19 cellular contexts compared by ENCODE assay signal in genomic region chr3:46301122-46301835, GRCh38. TPM values are rescaled to one million over a fixed set of nuclear protein-coding genes. Genes with fewer than 3 reads are reported as not detected.
DNase-seq lines count a peak whose midpoint lies in the region; ATAC-seq and TF ChIP-seq lines count a peak whose summit lies in the region.
"Had no signal": no experiment of that assay in that cellular context is flagged by ENCODE, and none has a peak within 500 bp of the region (broad histone marks: within the 10 kb centered on the region; RNA-seq: fewer than 3 reads in every experiment).

No MANE protein-coding gene starts in this region.

- WGBS in prostate gland = 90% methylated on average over 7 of the region's 7 CpGs

- H3K4me1 Mint-ChIP-seq in stimulated activated naive CD8-positive, alpha-beta T cell treated with anti-CD3 and anti-CD28 coated beads, Interleukin-15, Interleukin-2, amounts not matched to agents 100 ng/mL and 50 ng/mL, for 24 hours (ENCODE audit: low read depth) = peaks cover 63% of the 10 kb centered on the region
- H3K4me1 Mint-ChIP-seq in T-helper 17 cell (peaks cover 49% of the 10 kb centered on the region), immature natural killer cell (peaks cover 56 to 58% of the 10 kb centered on the region in 2 donors)

- no peaks in the 10 kb centered on the region for H3K36me3 Mint-ChIP-seq in stimulated activated naive CD8-positive, alpha-beta T cell treated with anti-CD3 and anti-CD28 coated beads, Interleukin-15, Interleukin-2, amounts not matched to agents 100 ng/mL and 50 ng/mL, for 24 hours (ENCODE audit: low read depth)
- H3K36me3 Mint-ChIP-seq in T-helper 17 cell (ENCODE audit: low read depth) = no peaks in the 10 kb centered on the region
- H3K36me3 Mint-ChIP-seq in immature natural killer cell = no peaks in the 10 kb centered on the region

- H3K4me1 ChIP-seq in prostate gland (replicated peaks) = no peaks in the 10 kb centered on the region

- DNase-seq in stimulated activated naive CD8-positive, alpha-beta T cell treated with anti-CD3 and anti-CD28 coated beads, Interleukin-15, Interleukin-2, amounts not matched to agents 100 U/mL and 50 U/mL, for 24 hours = no peak
- DNase-seq in T-helper 17 cell = no peak
- no peak for DNase-seq in immature natural killer cell
- DNase-seq in OCI-M2 (lab: John Stamatoyannopoulos, UW; ENCODE audit: unreplicated experiment) = no peak
- DNase-seq in G401 (ENCODE audit: low spot score) = no peak
- no peak for DNase-seq in prostate gland (ENCODE audit: low spot score)
- DNase-seq: activated CD4-positive, alpha-beta T cell treated with anti-CD3 and anti-CD28 coated beads for 1 hour; activated effector memory CD4-positive, alpha-beta T cell treated with anti-CD3 and anti-CD28 coated beads, Interleukin-2, amount 50 U/mL, for 16 hours; mesendoderm; NCI-H1417 treated with DMSO at 0.1 percent for 48 hours; NCI-H524; stimulated activated CD4-positive, alpha-beta T cell treated with anti-CD3 and anti-CD28 coated beads, Interleukin-2, amount 100 ng/mL, for 24 hours had no signal

- no peaks in the 10 kb centered on the region for H3K27me3 ChIP-seq in prostate gland (replicated peaks; ENCODE audit: insufficient read depth)

- no peaks in the 10 kb centered on the region for H3K9me3 ChIP-seq in T-helper 17 cell (ENCODE audit: control insufficient read depth, low read length, poor library complexity, severe bottlenecking)
- H3K9me3 ChIP-seq in prostate gland = no peaks in the 10 kb centered on the region

- H3K4me3 ChIP-seq in prostate gland = no peak overlapping the region

- intact Hi-C loops in prostate gland (cut with DNase I) = no loop called here

- in situ Hi-C loops in G401 (cut with HindIII; ENCODE audit: low sequenced_read_pairs) = no loop called here

- H3K27ac ChIP-seq in prostate gland = no peak overlapping the region

- no peak for TF ChIP-seq POLR2A in prostate gland (IDR thresholded peaks at IDR 0.05)

- peak overlapping the region; percentile 62 for H3K27ac Mint-ChIP-seq in stimulated activated naive CD8-positive, alpha-beta T cell treated with anti-CD3 and anti-CD28 coated beads, Interleukin-15, Interleukin-2, amounts not matched to agents 100 ng/mL and 50 ng/mL, for 24 hours
- H3K27ac Mint-ChIP-seq in T-helper 17 cell (peak overlapping the region; percentile 95), immature natural killer cell (peak overlapping the region; percentile 39 to 90 (median 68))

- H3K9me3 Mint-ChIP-seq in stimulated activated naive CD8-positive, alpha-beta T cell treated with anti-CD3 and anti-CD28 coated beads, Interleukin-15, Interleukin-2, amounts not matched to agents 100 ng/mL and 50 ng/mL, for 24 hours = no peaks in the 10 kb centered on the region
- no peaks in the 10 kb centered on the region for H3K9me3 Mint-ChIP-seq in immature natural killer cell

- H3K4me3 Mint-ChIP-seq in stimulated activated naive CD8-positive, alpha-beta T cell treated with anti-CD3 and anti-CD28 coated beads, Interleukin-15, Interleukin-2, amounts not matched to agents 100 ng/mL and 50 ng/mL, for 24 hours = peak overlapping the region; percentile 26
- H3K4me3 Mint-ChIP-seq in T-helper 17 cell (peak overlapping the region; percentile 56), immature natural killer cell (peak overlapping the region; percentile 19 to 71 (median 53))

- H3K36me3 ChIP-seq in prostate gland = no peaks in the 10 kb centered on the region

- peaks cover 25% of the 10 kb centered on the region for H3K27me3 Mint-ChIP-seq in stimulated activated naive CD8-positive, alpha-beta T cell treated with anti-CD3 and anti-CD28 coated beads, Interleukin-15, Interleukin-2, amounts not matched to agents 100 ng/mL and 50 ng/mL, for 24 hours
- H3K27me3 Mint-ChIP-seq in T-helper 17 cell = no peaks in the 10 kb centered on the region
- peaks cover 0 to 3% (median 0%) of the 10 kb centered on the region in 3 donors for H3K27me3 Mint-ChIP-seq in immature natural killer cell (ENCODE audit: low read depth in 3 of 3)

- TF ChIP-seq CTCF in prostate gland (IDR thresholded peaks at IDR 0.05) = no peak

- ATAC-seq in stimulated activated naive CD8-positive, alpha-beta T cell treated with anti-CD3 and anti-CD28 coated beads, Interleukin-15, Interleukin-2, amounts not matched to agents 100 U/mL and 50 U/mL, for 24 hours = no peak
- ATAC-seq in T-helper 17 cell (no peak), HG02973 (IDR thresholded peaks at IDR 0.05; ENCODE audit: unreplicated experiment) (no peak)
- ATAC-seq: HCT116 had no signal

RNA-seq across cellular contexts. Expression of gene CCR2, which starts 52.6 kb away (rescaled TPM):
- total RNA-seq in T-helper 17 cell (10 to 100 TPM; 12.4 to 14.2 TPM), prostate gland (1 to 10 TPM; 1.0 to 6.5 TPM)
- polyA plus RNA-seq in immature natural killer cell = 10 to 100 TPM in 1 of 3 donors, 1 to 10 TPM in 2; 3.5 to 10.8 (median 6.7) TPM
- not detected in 2 replicates for total RNA-seq in G401 (2014; rRNA removed; shearing (Covaris generic))
- total RNA-seq: Daoy, HT1080, SK-MEL-5 had no signal

RNA-seq across cellular contexts. Expression of gene CCR3, which starts 59.0 kb away (rescaled TPM):
- under 1 TPM; 0.23 to 0.37 TPM for total RNA-seq in T-helper 17 cell
- under 1 TPM in 1 of 3 donors, not detected in 2; 0.39 TPM for polyA plus RNA-seq in immature natural killer cell
- 1.1 and 11.5 TPM in 2 replicates for total RNA-seq in G401 (2014; rRNA removed; shearing (Covaris generic))
- total RNA-seq in prostate gland = not detected
- total RNA-seq: Daoy, HT1080, posterior vena cava, SK-MEL-5 had no signal
